In the genomic region with DNA sequence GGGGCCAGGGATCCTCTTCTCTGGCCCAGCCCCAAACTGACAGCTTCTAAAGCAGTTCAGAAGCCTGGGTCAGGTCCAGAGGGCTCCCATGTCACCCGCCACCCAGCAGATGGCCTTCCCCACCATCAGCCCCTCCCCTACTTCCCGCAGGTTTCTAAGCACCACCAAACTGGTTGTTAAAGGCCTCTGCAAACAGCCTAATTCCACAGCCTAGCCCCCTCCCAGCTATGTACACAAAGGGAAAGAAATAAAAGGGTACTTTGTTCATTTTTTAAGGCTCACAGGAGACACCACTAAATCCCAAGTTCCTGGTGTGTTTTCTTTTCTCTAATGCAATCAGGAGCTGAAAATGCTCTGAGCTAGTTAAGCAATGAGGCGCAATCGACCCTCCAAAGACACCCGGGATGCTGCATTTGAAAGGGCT, we compare ENCODE assay signal across 1 cellular context.
TF ChIP-seq lines count a peak whose summit lies in the region.

No MANE protein-coding gene starts in this region.

TF ChIP-seq in SK-N-SH, 30 proteins besides CTCF, POLR2A, EP300 and RAD21 (continued from another document):
- TF ChIP-seq, protein P1, sequence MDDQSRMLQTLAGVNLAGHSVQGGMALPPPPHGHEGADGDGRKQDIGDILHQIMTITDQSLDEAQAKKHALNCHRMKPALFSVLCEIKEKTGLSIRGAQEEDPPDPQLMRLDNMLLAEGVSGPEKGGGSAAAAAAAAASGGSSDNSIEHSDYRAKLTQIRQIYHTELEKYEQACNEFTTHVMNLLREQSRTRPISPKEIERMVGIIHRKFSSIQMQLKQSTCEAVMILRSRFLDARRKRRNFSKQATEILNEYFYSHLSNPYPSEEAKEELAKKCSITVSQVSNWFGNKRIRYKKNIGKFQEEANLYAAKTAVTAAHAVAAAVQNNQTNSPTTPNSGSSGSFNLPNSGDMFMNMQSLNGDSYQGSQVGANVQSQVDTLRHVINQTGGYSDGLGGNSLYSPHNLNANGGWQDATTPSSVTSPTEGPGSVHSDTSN (IDR thresholded peaks at IDR 0.05) = no peak
- TF ChIP-seq TEAD4 (IDR thresholded peaks at IDR 0.05; ENCODE audit: borderline replicate concordance, insufficient read depth) (no peak), MEF2A (IDR thresholded peaks at IDR 0.05; ENCODE audit: borderline replicate concordance, low read depth) (no peak), JUND (IDR thresholded peaks at IDR 0.05) (no peak)
